1 cellular context compared by ENCODE assay signal in the genomic region with DNA sequence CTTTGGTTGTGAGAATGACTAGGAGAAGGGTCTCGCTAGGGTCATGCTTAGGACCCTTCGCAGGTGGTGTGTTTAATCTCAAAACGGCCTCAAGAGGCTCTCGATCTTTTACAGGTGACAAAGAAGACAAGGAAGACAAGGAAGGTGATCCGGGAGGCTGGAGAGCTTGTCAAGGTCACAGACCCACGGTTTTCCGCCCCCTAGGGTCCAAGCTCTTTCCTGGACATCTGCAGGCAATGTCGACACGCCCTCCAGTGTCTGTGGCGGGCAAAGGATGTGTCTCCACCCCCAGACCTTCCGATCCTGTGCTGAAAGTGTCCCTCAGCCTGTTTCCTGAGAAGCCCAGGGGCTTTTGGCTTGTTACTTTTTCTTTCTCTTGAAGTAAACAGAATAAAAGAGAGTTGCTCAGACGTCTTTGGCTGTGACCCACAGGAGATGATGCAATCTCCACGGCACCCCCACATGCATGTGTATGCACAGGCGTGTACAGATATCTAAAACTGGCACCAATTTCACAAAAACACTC.
A peak's percentile ranks its signal among the peaks of the same experiment; 100 is the strongest.
TF ChIP-seq lines count a peak whose summit lies in the region.

No MANE protein-coding gene starts in this region.

TF ChIP-seq in H1, 55 proteins besides CTCF, POLR2A, EP300 and RAD21 (continued from another document):
- TF ChIP-seq BACH1 (IDR thresholded peaks at IDR 0.05; ENCODE audit: low read length) (0 out of 2 replicates have a peak, but pooled peaks have one; percentile 42), SP4 (IDR thresholded peaks at IDR 0.05; ENCODE audit: low read length) (no peak), ATF2 (IDR thresholded peaks at IDR 0.05; ENCODE audit: low read length) (no peak), GABPA (IDR thresholded peaks at IDR 0.05; ENCODE audit: borderline replicate concordance, insufficient read depth, low read length) (0 out of 2 replicates have a peak, but pooled peaks have one; percentile 26), SIN3A (conservative IDR thresholded peaks at IDR 0.05 in 1 of 2, IDR thresholded peaks at IDR 0.05 in 1 of 2; ENCODE audit: low read depth in 1 of 2, low read length in 2 of 2) (0 out of 4 replicates have a peak, but pooled peaks of 1 of the 2 experiments have one; percentile 57), CEBPB (IDR thresholded peaks at IDR 0.05; ENCODE audit: low read depth, low read length) (peak; percentile 35; the same call in 1 of the 2 replicates)
